In the genomic region with DNA sequence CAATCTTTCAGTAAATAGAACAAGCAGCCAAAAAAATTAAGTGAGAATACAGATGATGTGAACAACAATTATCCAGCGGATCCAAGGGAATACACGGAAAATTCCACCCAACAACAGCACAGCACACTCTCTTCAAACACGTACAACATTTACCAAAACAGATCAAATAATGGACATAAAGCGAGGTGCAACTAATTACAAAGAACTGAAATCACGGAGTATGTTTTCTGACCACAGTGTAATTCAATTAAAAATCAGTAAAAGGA, we compare ENCODE assay signal across 1 cellular context.
TF ChIP-seq lines count a peak whose summit lies in the region.

No MANE protein-coding gene starts in this region.

TF ChIP-seq in WTC11, 78 proteins besides CTCF, POLR2A, EP300 and RAD21 (continued from another document):
- TF ChIP-seq, protein P1, sequence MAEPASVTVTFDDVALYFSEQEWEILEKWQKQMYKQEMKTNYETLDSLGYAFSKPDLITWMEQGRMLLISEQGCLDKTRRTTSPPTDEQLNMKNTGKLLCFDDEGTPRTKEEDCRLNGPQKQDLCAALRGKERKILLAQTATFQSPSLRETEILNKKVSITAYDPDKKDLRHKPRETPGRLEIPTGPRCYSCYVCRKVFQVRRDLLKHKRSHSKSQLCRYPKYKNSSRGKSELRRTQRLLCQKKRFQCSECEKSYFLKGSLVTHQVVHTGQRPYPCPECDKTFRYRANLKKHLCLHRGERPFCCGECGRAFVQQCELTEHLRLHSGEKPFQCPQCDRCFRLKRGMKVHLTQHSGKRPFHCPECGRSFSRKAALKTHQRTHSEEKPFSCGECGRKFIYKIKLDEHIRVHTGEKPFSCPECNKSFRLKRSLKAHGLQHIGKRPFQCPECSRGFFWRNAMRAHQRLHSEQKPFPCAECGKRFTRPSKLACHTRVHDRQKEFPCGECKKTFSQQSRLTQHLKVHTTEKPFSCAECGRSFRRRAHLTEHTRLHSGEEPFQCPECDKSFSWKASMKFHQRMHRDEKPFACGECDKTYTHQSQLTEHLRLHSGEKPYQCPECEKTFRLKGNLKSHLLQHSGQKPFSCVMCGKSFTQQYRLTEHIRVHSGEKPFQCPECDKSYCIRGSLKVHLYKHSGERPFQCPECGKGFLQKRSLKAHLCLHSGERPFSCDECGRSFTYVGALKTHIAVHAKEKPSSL (CRISPR knock-in tag; conservative IDR thresholded peaks at IDR 0.05), result no peak
- TF ChIP-seq, protein P2, sequence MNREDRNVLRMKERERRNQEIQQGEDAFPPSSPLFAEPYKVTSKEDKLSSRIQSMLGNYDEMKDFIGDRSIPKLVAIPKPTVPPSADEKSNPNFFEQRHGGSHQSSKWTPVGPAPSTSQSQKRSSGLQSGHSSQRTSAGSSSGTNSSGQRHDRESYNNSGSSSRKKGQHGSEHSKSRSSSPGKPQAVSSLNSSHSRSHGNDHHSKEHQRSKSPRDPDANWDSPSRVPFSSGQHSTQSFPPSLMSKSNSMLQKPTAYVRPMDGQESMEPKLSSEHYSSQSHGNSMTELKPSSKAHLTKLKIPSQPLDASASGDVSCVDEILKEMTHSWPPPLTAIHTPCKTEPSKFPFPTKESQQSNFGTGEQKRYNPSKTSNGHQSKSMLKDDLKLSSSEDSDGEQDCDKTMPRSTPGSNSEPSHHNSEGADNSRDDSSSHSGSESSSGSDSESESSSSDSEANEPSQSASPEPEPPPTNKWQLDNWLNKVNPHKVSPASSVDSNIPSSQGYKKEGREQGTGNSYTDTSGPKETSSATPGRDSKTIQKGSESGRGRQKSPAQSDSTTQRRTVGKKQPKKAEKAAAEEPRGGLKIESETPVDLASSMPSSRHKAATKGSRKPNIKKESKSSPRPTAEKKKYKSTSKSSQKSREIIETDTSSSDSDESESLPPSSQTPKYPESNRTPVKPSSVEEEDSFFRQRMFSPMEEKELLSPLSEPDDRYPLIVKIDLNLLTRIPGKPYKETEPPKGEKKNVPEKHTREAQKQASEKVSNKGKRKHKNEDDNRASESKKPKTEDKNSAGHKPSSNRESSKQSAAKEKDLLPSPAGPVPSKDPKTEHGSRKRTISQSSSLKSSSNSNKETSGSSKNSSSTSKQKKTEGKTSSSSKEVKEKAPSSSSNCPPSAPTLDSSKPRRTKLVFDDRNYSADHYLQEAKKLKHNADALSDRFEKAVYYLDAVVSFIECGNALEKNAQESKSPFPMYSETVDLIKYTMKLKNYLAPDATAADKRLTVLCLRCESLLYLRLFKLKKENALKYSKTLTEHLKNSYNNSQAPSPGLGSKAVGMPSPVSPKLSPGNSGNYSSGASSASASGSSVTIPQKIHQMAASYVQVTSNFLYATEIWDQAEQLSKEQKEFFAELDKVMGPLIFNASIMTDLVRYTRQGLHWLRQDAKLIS (CRISPR knock-in tag; IDR thresholded peaks at IDR 0.05; ENCODE audit: borderline replicate concordance), result no peak
- TF ChIP-seq CREM (CRISPR knock-in tag; IDR thresholded peaks at IDR 0.05), result no peak
- no peak for TF ChIP-seq ZNF138 (CRISPR knock-in tag; conservative IDR thresholded peaks at IDR 0.05)
- TF ChIP-seq JUN (CRISPR knock-in tag; IDR thresholded peaks at IDR 0.05), result no peak
- TF ChIP-seq ATF1 (CRISPR knock-in tag; IDR thresholded peaks at IDR 0.05), result no peak
- no peak for TF ChIP-seq ZNF263 (CRISPR knock-in tag; IDR thresholded peaks at IDR 0.05; ENCODE audit: low read depth)
- TF ChIP-seq GRHL2 (CRISPR knock-in tag; IDR thresholded peaks at IDR 0.05; ENCODE audit: insufficient replicate concordance, severe bottlenecking), result no peak
- no peak for TF ChIP-seq EMX1 (CRISPR knock-in tag; IDR thresholded peaks at IDR 0.05)
